1 cellular context compared by ENCODE assay signal in the genomic region with DNA sequence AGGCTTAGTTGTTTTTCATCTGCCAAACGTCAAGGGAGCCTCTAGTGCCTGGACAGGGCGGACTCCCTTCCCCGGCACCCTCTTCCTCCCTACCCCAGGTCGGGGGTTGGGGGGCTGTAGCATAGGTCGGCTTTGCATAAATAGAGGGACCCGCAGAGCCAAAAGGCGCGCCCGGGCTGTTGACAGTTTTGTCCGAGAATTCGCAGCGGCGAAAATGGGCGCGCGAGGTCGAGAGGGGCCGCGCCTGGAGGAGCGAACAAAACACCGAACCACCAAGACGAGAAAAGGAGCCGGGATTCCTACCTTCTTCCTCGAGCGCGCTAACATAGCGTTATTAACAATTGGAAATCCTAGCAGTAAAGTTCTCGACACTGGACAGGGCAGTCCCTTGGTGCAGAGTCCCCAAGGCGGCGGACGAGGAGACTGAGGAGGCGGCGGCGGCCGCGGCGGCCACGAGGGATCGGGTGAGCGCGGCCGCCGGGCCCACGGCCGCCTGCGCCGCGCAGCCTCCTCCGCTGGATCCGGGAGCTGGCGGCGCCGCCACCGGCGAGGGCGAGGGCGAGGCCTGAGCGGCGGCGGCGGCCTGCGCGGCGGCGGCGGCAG.
TF ChIP-seq lines count a peak whose summit lies in the region.

No MANE protein-coding gene starts in this region.

TF ChIP-seq in HEK293, 187 proteins besides CTCF, POLR2A, EP300 and RAD21 (continued from another document):
- TF ChIP-seq, protein P1, sequence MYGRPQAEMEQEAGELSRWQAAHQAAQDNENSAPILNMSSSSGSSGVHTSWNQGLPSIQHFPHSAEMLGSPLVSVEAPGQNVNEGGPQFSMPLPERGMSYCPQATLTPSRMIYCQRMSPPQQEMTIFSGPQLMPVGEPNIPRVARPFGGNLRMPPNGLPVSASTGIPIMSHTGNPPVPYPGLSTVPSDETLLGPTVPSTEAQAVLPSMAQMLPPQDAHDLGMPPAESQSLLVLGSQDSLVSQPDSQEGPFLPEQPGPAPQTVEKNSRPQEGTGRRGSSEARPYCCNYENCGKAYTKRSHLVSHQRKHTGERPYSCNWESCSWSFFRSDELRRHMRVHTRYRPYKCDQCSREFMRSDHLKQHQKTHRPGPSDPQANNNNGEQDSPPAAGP (tag by site-specific recombination; IDR thresholded peaks at IDR 0.05) = no peak
- TF ChIP-seq HOXA7 (CRISPR knock-in tag; IDR thresholded peaks at IDR 0.05; ENCODE audit: borderline replicate concordance) (no peak), ZEB2 (tag by site-specific recombination; IDR thresholded peaks at IDR 0.05) (peak; percentile 53; the same call in 1 of the 2 replicates), ZNF121 (tag by site-specific recombination; IDR thresholded peaks at IDR 0.05) (no peak), YY1 (tag by site-specific recombination; IDR thresholded peaks at IDR 0.05) (0 out of 2 replicates have a peak, but pooled peaks have one; percentile 21), ZFP37 (tag by site-specific recombination; IDR thresholded peaks at IDR 0.05) (0 out of 2 replicates have a peak, but pooled peaks have one; percentile 49)
- TF ChIP-seq, protein P2, sequence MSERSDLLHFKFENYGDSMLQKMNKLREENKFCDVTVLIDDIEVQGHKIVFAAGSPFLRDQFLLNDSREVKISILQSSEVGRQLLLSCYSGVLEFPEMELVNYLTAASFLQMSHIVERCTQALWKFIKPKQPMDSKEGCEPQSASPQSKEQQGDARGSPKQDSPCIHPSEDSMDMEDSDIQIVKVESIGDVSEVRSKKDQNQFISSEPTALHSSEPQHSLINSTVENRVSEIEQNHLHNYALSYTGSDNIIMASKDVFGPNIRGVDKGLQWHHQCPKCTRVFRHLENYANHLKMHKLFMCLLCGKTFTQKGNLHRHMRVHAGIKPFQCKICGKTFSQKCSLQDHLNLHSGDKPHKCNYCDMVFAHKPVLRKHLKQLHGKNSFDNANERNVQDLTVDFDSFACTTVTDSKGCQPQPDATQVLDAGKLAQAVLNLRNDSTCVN (tag by site-specific recombination; optimal IDR thresholded peaks at IDR 0.05) = peak; percentile 83
TF ChIP-seq in HEK293: peak in this region for 10.
